In genomic region chr3:107710851-107711250, GRCh38 we compare ENCODE assay signal across 11 cellular contexts.
DNase-seq lines count a peak whose midpoint lies in the region; ATAC-seq and TF ChIP-seq lines count a peak whose summit lies in the region.
"Had no signal": no experiment of that assay in that cellular context is flagged by ENCODE, and none has a peak within 500 bp of the region (broad histone marks: within the 10 kb centered on the region; RNA-seq: fewer than 3 reads in every experiment).

No MANE protein-coding gene starts in this region.

- H3K4me1 Mint-ChIP-seq in endodermal cell: no peaks in the 10 kb centered on the region

- no peak overlapping the region for H3K4me3 ChIP-seq in endodermal cell (ENCODE audit: low read length)
- no peak overlapping the region for H3K4me3 ChIP-seq in lung
- H3K4me3 ChIP-seq: cardiac muscle cell had no signal

- ATAC-seq in lung (ENCODE audit: insufficient read depth, low FRiP score): no peak
- no peak for ATAC-seq in GM21423 (IDR thresholded peaks at IDR 0.05; ENCODE audit: unreplicated experiment)
- no peak for ATAC-seq in HG03196 (IDR thresholded peaks at IDR 0.05; ENCODE audit: unreplicated experiment)
- no peak for ATAC-seq in HG03045 (IDR thresholded peaks at IDR 0.05; ENCODE audit: unreplicated experiment)

- H3K27me3 Mint-ChIP-seq in endodermal cell (ENCODE audit: insufficient read depth): no peaks in the 10 kb centered on the region
- H3K27me3 Mint-ChIP-seq: B cell had no signal

- H3K27me3 ChIP-seq in endodermal cell (ENCODE audit: control insufficient read depth, insufficient read depth, low read length, poor library complexity, severe bottlenecking): no peaks in the 10 kb centered on the region
- no peaks in the 10 kb centered on the region for H3K27me3 ChIP-seq in lung (ENCODE audit: control insufficient read depth, insufficient read depth)
- H3K27me3 ChIP-seq: cardiac muscle cell had no signal

- TF ChIP-seq CTCF in endodermal cell (conservative IDR thresholded peaks at IDR 0.05) (no peak), lung (IDR thresholded peaks at IDR 0.05; ENCODE audit: control extremely low read depth, extremely low read depth) (no peak)

- no peak for TF ChIP-seq EP300 in Ishikawa (IDR thresholded peaks at IDR 0.05; ENCODE audit: borderline replicate concordance)

- H3K4me1 ChIP-seq in endodermal cell (ENCODE audit: control insufficient read depth, insufficient read depth, low read length): no peaks in the 10 kb centered on the region
- H3K4me1 ChIP-seq in lung (ENCODE audit: control insufficient read depth in 2 of 2, insufficient read depth in 2 of 2, low read length in 2 of 2): peaks cover 0 to 1% of the 10 kb centered on the region in 2 donors

- whole genome bisulfite sequencing in endodermal cell (ENCODE audit: insufficient coverage in 1 of 2, insufficient read length in 1 of 2), 2 experiments: 78 to 84% methylated on average over 4 to 5 of the region's 5 CpGs
- 64 to 84% methylated on average over 5 of the region's 5 CpGs for WGBS in lung, 2 donors

- H3K27ac Mint-ChIP-seq in endodermal cell: no peak overlapping the region

- no peaks in the 10 kb centered on the region for H3K9me3 ChIP-seq in endodermal cell (ENCODE audit: control insufficient read depth, low read length)
- H3K9me3 ChIP-seq in lung (ENCODE audit: control insufficient read depth in 2 of 2, insufficient read depth in 1 of 2, low read length in 1 of 2): no peaks in the 10 kb centered on the region

- H3K27ac ChIP-seq in endodermal cell (ENCODE audit: low read depth, low read length) (no peak overlapping the region), lung (ENCODE audit: low read depth in 1 of 2, low read length in 1 of 2) (no peak overlapping the region)
- H3K27ac ChIP-seq: cardiac muscle cell had no signal

- no peaks in the 10 kb centered on the region for H3K9me3 Mint-ChIP-seq in endodermal cell

- peaks cover 15% of the 10 kb centered on the region for H3K36me3 Mint-ChIP-seq in endodermal cell (ENCODE audit: low read depth)

- H3K36me3 ChIP-seq in endodermal cell (ENCODE audit: control insufficient read depth, insufficient read depth, low read length) (peaks cover 17% of the 10 kb centered on the region), lung (ENCODE audit: control insufficient read depth in 2 of 2, insufficient read depth in 2 of 2, low read length in 2 of 2) (peaks cover 0 to 3% of the 10 kb centered on the region in 2 donors)

- DNase-seq in AG08395 (ENCODE audit: low spot score): peak; percentile 46
- DNase-seq in endodermal cell: peak; percentile 66
- DNase-seq in lung (ENCODE audit: low spot score): peak; percentile 51
- no peak for DNase-seq in COLO668 (lab: John Stamatoyannopoulos, UW; ENCODE audit: unreplicated experiment)
- DNase-seq: T-helper 1 cell had no signal

- H3K4me3 Mint-ChIP-seq in endodermal cell: no peak overlapping the region
- H3K4me3 Mint-ChIP-seq: B cell had no signal

- no peak for TF ChIP-seq RAD21 in Ishikawa (IDR thresholded peaks at IDR 0.05; ENCODE audit: low read depth)

- H3K9ac ChIP-seq in endodermal cell (ENCODE audit: extremely low read depth, low read length, poor library complexity, severe bottlenecking): no peak overlapping the region

TF ChIP-seq in Ishikawa, 13 proteins besides CTCF, POLR2A, EP300 and RAD21:
- TF ChIP-seq EGR1 (IDR thresholded peaks at IDR 0.05): no peak
- TF ChIP-seq NFIC (IDR thresholded peaks at IDR 0.05): 0 out of 2 replicates have a peak, but pooled peaks have one; percentile 27
